ENCODE assay signal across 14 cellular contexts in the genomic region with DNA sequence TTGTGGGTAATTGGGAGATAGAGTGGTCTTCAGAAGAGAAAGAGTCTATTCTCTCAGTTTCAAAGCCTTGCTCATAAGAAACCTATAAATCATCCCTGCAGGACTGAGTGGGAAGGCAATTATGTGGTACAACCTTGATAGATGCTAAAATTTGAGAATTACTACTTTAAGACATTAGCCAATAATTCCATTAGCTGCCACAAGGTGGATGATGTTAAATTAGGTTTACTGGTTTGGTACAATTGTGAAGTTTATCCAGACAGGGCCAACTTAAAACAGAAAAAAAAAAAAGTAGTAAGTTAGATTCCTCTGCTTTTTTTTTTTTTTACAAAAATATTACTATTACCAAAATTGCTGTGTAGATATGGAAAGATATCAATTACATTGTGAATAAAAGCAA.
"Had no signal": no experiment of that assay in that cellular context is flagged by ENCODE, and none has a peak within 500 bp of the region (broad histone marks: within the 10 kb centered on the region; RNA-seq: fewer than 3 reads in every experiment).

No MANE protein-coding gene starts in this region.

- H3K27me3 Mint-ChIP-seq: activated naive CD4-positive, alpha-beta T cell treated with anti-CD3 and anti-CD28 coated beads, Interleukin-2, amount 10 ng/mL, durations not matched to agents 7 days and 5 days; effector memory CD8-positive, alpha-beta T cell; T-helper 17 cell had no signal

- H3K4me3 Mint-ChIP-seq: activated CD4-positive, alpha-beta T cell treated with anti-CD3 and anti-CD28 coated beads, Interleukin-2, amount 10 ng/mL, durations not matched to agents 7 days and 5 days; activated naive CD4-positive, alpha-beta T cell treated with anti-CD3 and anti-CD28 coated beads, Interleukin-2, amount 10 ng/mL, durations not matched to agents 7 days and 5 days; effector memory CD8-positive, alpha-beta T cell; naive thymus-derived CD8-positive, alpha-beta T cell; T-helper 17 cell had no signal

- DNase-seq: activated CD4-positive, alpha-beta T cell treated with anti-CD3 and anti-CD28 coated beads, Interleukin-2, amount 10 ng/mL, durations not matched to agents 7 days and 5 days; activated CD4-positive, CD25-positive, alpha-beta regulatory T cell; activated CD8-positive, alpha-beta memory T cell treated with anti-CD3 and anti-CD28 coated beads for 24 hours; activated naive CD4-positive, alpha-beta T cell treated with anti-CD3 and anti-CD28 coated beads, Interleukin-2, amount 10 ng/mL, durations not matched to agents 7 days and 5 days; adrenal gland; body of pancreas; central memory CD4-positive, alpha-beta T cell; effector memory CD8-positive, alpha-beta T cell; hypothalamus; mucosa of descending colon; naive thymus-derived CD8-positive, alpha-beta T cell; T-helper 17 cell had no signal

- H3K4me1 ChIP-seq: adrenal gland, body of pancreas had no signal

- H3K27ac Mint-ChIP-seq: activated CD4-positive, alpha-beta T cell treated with anti-CD3 and anti-CD28 coated beads, Interleukin-2, amount 10 ng/mL, durations not matched to agents 7 days and 5 days; activated naive CD4-positive, alpha-beta T cell treated with anti-CD3 and anti-CD28 coated beads, Interleukin-2, amount 10 ng/mL, durations not matched to agents 7 days and 5 days; effector memory CD8-positive, alpha-beta T cell; naive thymus-derived CD8-positive, alpha-beta T cell; T-helper 17 cell had no signal

- H3K9me3 Mint-ChIP-seq: activated CD4-positive, alpha-beta T cell treated with anti-CD3 and anti-CD28 coated beads, Interleukin-2, amount 10 ng/mL, durations not matched to agents 7 days and 5 days; activated naive CD4-positive, alpha-beta T cell treated with anti-CD3 and anti-CD28 coated beads, Interleukin-2, amount 10 ng/mL, durations not matched to agents 7 days and 5 days; effector memory CD8-positive, alpha-beta T cell had no signal

- H3K4me3 ChIP-seq: adrenal gland, body of pancreas, lung, mucosa of descending colon, skin epidermis had no signal

- H3K36me3 Mint-ChIP-seq: activated naive CD4-positive, alpha-beta T cell treated with anti-CD3 and anti-CD28 coated beads, Interleukin-2, amount 10 ng/mL, durations not matched to agents 7 days and 5 days; naive thymus-derived CD8-positive, alpha-beta T cell had no signal

- H3K36me3 ChIP-seq: adrenal gland had no signal

- H3K27me3 ChIP-seq: body of pancreas had no signal

- H3K27ac ChIP-seq: adrenal gland, body of pancreas, skin epidermis had no signal

- H3K9me3 ChIP-seq: adrenal gland, body of pancreas, mucosa of descending colon had no signal

- H3K4me1 Mint-ChIP-seq: activated CD4-positive, alpha-beta T cell treated with anti-CD3 and anti-CD28 coated beads, Interleukin-2, amount 10 ng/mL, durations not matched to agents 7 days and 5 days; activated naive CD4-positive, alpha-beta T cell treated with anti-CD3 and anti-CD28 coated beads, Interleukin-2, amount 10 ng/mL, durations not matched to agents 7 days and 5 days; naive thymus-derived CD8-positive, alpha-beta T cell; T-helper 17 cell had no signal
